In the genomic region with DNA sequence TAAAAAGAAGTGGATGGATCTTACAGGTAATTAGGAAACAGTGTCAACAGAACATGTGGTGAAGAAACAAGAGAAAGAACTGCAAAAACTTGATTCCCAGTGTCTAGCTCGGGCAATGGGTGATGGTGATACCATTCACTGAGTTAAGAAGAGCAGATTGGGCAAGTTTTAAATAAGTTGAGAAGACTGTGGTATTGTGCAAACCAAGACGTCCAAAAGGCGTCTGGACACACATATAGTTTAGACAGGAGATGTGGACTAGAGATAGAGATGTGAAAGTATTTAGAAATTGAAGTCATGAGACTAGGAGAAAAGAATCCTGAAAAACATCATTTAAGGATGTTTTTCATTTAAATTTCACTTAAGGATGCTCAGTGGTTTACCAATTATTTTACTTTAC, we compare ENCODE assay signal across 23 cellular contexts.
"Had no signal": no experiment of that assay in that cellular context is flagged by ENCODE, and none has a peak within 500 bp of the region (broad histone marks: within the 10 kb centered on the region; RNA-seq: fewer than 3 reads in every experiment).

No MANE protein-coding gene starts in this region.

- H3K9me3 ChIP-seq: gastroesophageal sphincter, heart right ventricle, prostate gland, stomach, testis had no signal

- H3K9me3 Mint-ChIP-seq: activated T-helper 17 cell treated with anti-CD3 and anti-CD28 coated beads, Interleukin-2, amount 50 U/mL, for 72 hours; immature natural killer cell had no signal

- H3K27ac ChIP-seq: gastroesophageal sphincter, heart right ventricle, neural progenitor cell, prostate gland, stomach, testis had no signal

- H3K4me3 Mint-ChIP-seq: activated CD4-positive, alpha-beta memory T cell treated with anti-CD3 and anti-CD28 coated beads, Interleukin-2, amount 10 ng/mL, durations not matched to agents 7 days and 5 days; activated naive CD8-positive, alpha-beta T cell treated with anti-CD3 and anti-CD28 coated beads, Interleukin-2, amount 10 ng/mL, durations not matched to agents 7 days and 5 days; activated T-helper 17 cell treated with anti-CD3 and anti-CD28 coated beads, Interleukin-2, amount 50 U/mL, for 72 hours; immature natural killer cell; neural progenitor cell had no signal

- H3K4me1 ChIP-seq: gastroesophageal sphincter, heart right ventricle, prostate gland, testis had no signal

- H3K27me3 Mint-ChIP-seq: activated CD4-positive, alpha-beta memory T cell treated with anti-CD3 and anti-CD28 coated beads, Interleukin-2, amount 10 ng/mL, durations not matched to agents 7 days and 5 days; activated naive CD8-positive, alpha-beta T cell treated with anti-CD3 and anti-CD28 coated beads, Interleukin-2, amount 10 ng/mL, durations not matched to agents 7 days and 5 days; activated T-helper 17 cell treated with anti-CD3 and anti-CD28 coated beads, Interleukin-2, amount 50 U/mL, for 72 hours had no signal

- H3K27me3 ChIP-seq: gastroesophageal sphincter, heart right ventricle, neural progenitor cell, stomach, testis had no signal

- H3K36me3 ChIP-seq: neural progenitor cell, prostate gland had no signal

- H3K9ac ChIP-seq: neural progenitor cell had no signal

- ATAC-seq: activated T-helper 17 cell treated with anti-CD3 and anti-CD28 coated beads, Interleukin-2, amount 50 U/mL, for 72 hours; esophagus mucosa; gastroesophageal sphincter; heart right ventricle; left ventricle myocardium superior; right cardiac atrium had no signal

- H3K27ac Mint-ChIP-seq: activated CD4-positive, alpha-beta memory T cell treated with anti-CD3 and anti-CD28 coated beads, Interleukin-2, amount 10 ng/mL, durations not matched to agents 7 days and 5 days; activated naive CD8-positive, alpha-beta T cell treated with anti-CD3 and anti-CD28 coated beads, Interleukin-2, amount 10 ng/mL, durations not matched to agents 7 days and 5 days; activated T-helper 17 cell treated with anti-CD3 and anti-CD28 coated beads, Interleukin-2, amount 50 U/mL, for 72 hours; neural progenitor cell had no signal

- DNase-seq: activated CD4-positive, alpha-beta memory T cell treated with anti-CD3 and anti-CD28 coated beads, Interleukin-2, amount 10 ng/mL, durations not matched to agents 7 days and 5 days; activated CD4-positive, alpha-beta T cell treated with anti-CD3 and anti-CD28 coated beads for 48 hours; activated CD4-positive, CD25-positive, alpha-beta regulatory T cell; activated naive CD4-positive, alpha-beta T cell; activated naive CD8-positive, alpha-beta T cell treated with anti-CD3 and anti-CD28 coated beads, Interleukin-2, amount 10 ng/mL, durations not matched to agents 7 days and 5 days; activated T-cell treated with anti-CD3 and anti-CD28 coated beads, Interleukin-2, amount 50 U/mL, for 1 hour; aorta; effector CD8-positive, alpha-beta T cell; heart right ventricle; immature natural killer cell; kidney glomerular epithelial cell; left ventricle myocardium superior; right cardiac atrium; small intestine; stimulated activated CD4-positive, alpha-beta T cell treated with anti-CD3 and anti-CD28 coated beads, Interleukin-15, amount 100 ng/mL, for 24 hours; stimulated activated CD4-positive, alpha-beta T cell treated with anti-CD3 and anti-CD28 coated beads, Interleukin-2, amount 100 ng/mL, for 48 hours; stomach; testis had no signal

- H3K4me3 ChIP-seq: gastroesophageal sphincter, heart right ventricle, neural progenitor cell, prostate gland, stomach, testis had no signal
